ENCODE assay signal across 1 cellular context in the genomic region with DNA sequence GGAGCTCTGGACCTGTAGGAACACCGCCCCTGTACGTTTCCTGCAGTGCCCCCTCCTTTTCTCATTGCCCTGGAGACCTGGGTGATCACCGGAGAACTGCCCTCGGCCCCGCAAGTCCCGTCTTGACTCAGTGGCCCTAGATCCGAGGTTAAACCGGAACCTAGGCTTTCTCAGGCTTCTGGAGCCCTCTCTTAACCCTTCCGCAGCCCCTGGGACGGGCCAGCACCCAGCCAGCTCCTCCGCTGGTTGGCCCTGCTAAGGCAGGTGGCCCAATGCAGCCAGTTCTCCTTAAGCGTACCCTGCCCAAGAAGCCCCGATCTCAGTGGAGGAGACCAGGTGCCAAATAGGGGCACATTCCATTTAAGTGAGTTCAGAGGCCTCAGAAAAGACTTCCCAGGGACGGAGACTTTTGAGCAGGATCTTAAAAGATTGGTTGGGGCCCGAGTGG.
TF ChIP-seq lines count a peak whose summit lies in the region.

No MANE protein-coding gene starts in this region.

TF ChIP-seq in IMR-90, 13 proteins besides CTCF, POLR2A, EP300 and RAD21:
- TF ChIP-seq MXI1 (IDR thresholded peaks at IDR 0.05; ENCODE audit: borderline replicate concordance, low read depth, low read length): no peak
- no peak for TF ChIP-seq SMC3 (IDR thresholded peaks at IDR 0.05; ENCODE audit: low read depth, low read length)
- no peak for TF ChIP-seq USF2 (IDR thresholded peaks at IDR 0.05; ENCODE audit: low read depth, low read length)
- no peak for TF ChIP-seq NFE2L2 (IDR thresholded peaks at IDR 0.05; ENCODE audit: low read depth, low read length)
- no peak for TF ChIP-seq BHLHE40 (IDR thresholded peaks at IDR 0.05; ENCODE audit: low read depth, low read length)
- TF ChIP-seq FOS (IDR thresholded peaks at IDR 0.05; ENCODE audit: low read depth, low read length): no peak
- TF ChIP-seq ELK1 (IDR thresholded peaks at IDR 0.05; ENCODE audit: borderline replicate concordance, low read depth, low read length): no peak
- no peak for TF ChIP-seq MAZ (IDR thresholded peaks at IDR 0.05; ENCODE audit: borderline replicate concordance, low read depth, low read length)
- no peak for TF ChIP-seq CHD1 (IDR thresholded peaks at IDR 0.05; ENCODE audit: low read depth, low read length)
- TF ChIP-seq CEBPB (IDR thresholded peaks at IDR 0.05; ENCODE audit: low read depth, low read length): no peak
- TF ChIP-seq RFX5 (IDR thresholded peaks at IDR 0.05; ENCODE audit: low read depth, low read length): no peak
- no peak for TF ChIP-seq MAFK (IDR thresholded peaks at IDR 0.05; ENCODE audit: low read depth, low read length)
- no peak for TF ChIP-seq RCOR1 (IDR thresholded peaks at IDR 0.05; ENCODE audit: insufficient replicate concordance, low read length)
